In genomic region chr6:35903679-35904078, GRCh38 we compare ENCODE assay signal across 1 cellular context.
TF ChIP-seq lines count a peak whose summit lies in the region.

No MANE protein-coding gene starts in this region.

TF ChIP-seq in liver, 16 proteins besides CTCF, POLR2A, EP300 and RAD21 (continued from another document):
- peak; percentile 74 to 88 for TF ChIP-seq HNF4A (conservative IDR thresholded peaks at IDR 0.05)
- no peak for TF ChIP-seq GABPA (IDR thresholded peaks at IDR 0.05 in 1 of 2, conservative IDR thresholded peaks at IDR 0.05 in 1 of 2)
- TF ChIP-seq NR2F2 (IDR thresholded peaks at IDR 0.05): peak; percentile 21
- TF ChIP-seq YY1 (IDR thresholded peaks at IDR 0.05): peak; percentile 27
- no peak for TF ChIP-seq TAF1 (conservative IDR thresholded peaks at IDR 0.05)
- TF ChIP-seq RXRA (IDR thresholded peaks at IDR 0.05): peak; percentile 27 to 70
- TF ChIP-seq HNF4G (IDR thresholded peaks at IDR 0.05): peak; percentile 18
